Comparison of ENCODE assay signal across 1 cellular context in the genomic region with DNA sequence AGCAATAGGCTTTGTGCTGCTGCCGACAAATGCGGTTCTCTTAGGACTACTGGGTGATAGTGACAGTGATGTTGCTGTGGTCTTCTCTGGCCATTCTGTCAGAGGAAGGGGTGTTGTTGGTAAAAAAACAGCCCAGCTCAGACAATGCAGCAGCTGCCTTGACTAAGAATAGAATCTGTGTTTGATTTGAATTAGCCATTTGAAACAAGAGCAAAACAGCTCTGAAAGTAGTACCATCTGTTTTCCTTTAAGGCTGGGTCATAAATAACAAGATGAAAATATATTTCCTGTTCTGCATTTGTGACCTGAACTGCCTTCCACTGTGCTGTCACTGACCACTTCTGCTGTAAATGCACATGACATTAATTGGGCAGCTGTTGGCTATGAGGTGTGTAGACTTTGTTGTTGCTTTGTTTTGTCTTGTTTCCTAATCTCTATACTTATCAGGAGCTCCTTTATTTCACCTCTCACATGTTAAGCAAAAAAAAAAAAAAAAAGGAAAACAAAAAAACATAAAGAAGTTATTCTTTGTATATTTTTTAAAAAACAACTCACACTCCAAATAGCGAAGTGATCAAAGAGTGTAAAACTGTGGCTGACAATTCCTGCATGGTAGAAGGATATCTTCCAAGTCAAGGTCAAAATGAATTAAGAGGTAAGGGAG.
TF ChIP-seq lines count a peak whose summit lies in the region.

No MANE protein-coding gene starts in this region.

TF ChIP-seq in GM23338, 12 proteins besides CTCF, POLR2A, EP300 and RAD21 (continued from another document):
- TF ChIP-seq, protein P1, sequence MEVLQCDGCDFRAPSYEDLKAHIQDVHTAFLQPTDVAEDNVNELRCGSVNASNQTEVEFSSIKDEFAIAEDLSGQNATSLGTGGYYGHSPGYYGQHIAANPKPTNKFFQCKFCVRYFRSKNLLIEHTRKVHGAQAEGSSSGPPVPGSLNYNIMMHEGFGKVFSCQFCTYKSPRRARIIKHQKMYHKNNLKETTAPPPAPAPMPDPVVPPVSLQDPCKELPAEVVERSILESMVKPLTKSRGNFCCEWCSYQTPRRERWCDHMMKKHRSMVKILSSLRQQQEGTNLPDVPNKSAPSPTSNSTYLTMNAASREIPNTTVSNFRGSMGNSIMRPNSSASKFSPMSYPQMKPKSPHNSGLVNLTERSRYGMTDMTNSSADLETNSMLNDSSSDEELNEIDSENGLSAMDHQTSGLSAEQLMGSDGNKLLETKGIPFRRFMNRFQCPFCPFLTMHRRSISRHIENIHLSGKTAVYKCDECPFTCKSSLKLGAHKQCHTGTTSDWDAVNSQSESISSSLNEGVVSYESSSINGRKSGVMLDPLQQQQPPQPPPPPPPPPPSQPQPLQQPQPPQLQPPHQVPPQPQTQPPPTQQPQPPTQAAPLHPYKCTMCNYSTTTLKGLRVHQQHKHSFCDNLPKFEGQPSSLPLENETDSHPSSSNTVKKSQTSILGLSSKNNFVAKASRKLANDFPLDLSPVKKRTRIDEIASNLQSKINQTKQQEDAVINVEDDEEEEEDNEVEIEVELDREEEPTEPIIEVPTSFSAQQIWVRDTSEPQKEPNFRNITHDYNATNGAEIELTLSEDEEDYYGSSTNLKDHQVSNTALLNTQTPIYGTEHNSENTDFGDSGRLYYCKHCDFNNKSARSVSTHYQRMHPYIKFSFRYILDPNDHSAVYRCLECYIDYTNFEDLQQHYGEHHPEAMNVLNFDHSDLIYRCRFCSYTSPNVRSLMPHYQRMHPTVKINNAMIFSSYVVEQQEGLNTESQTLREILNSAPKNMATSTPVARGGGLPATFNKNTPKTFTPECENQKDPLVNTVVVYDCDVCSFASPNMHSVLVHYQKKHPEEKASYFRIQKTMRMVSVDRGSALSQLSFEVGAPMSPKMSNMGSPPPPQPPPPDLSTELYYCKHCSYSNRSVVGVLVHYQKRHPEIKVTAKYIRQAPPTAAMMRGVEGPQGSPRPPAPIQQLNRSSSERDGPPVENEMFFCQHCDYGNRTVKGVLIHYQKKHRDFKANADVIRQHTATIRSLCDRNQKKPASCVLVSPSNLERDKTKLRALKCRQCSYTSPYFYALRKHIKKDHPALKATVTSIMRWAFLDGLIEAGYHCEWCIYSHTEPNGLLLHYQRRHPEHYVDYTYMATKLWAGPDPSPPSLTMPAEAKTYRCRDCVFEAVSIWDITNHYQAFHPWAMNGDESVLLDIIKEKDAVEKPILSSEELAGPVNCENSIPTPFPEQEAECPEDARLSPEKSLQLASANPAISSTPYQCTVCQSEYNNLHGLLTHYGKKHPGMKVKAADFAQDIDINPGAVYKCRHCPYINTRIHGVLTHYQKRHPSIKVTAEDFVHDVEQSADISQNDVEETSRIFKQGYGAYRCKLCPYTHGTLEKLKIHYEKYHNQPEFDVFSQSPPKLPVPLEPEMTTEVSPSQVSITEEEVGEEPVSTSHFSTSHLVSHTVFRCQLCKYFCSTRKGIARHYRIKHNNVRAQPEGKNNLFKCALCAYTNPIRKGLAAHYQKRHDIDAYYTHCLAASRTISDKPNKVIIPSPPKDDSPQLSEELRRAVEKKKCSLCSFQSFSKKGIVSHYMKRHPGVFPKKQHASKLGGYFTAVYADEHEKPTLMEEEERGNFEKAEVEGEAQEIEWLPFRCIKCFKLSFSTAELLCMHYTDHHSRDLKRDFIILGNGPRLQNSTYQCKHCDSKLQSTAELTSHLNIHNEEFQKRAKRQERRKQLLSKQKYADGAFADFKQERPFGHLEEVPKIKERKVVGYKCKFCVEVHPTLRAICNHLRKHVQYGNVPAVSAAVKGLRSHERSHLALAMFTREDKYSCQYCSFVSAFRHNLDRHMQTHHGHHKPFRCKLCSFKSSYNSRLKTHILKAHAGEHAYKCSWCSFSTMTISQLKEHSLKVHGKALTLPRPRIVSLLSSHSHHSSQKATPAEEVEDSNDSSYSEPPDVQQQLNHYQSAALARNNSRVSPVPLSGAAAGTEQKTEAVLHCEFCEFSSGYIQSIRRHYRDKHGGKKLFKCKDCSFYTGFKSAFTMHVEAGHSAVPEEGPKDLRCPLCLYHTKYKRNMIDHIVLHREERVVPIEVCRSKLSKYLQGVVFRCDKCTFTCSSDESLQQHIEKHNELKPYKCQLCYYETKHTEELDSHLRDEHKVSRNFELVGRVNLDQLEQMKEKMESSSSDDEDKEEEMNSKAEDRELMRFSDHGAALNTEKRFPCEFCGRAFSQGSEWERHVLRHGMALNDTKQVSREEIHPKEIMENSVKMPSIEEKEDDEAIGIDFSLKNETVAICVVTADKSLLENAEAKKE (CRISPR knock-in tag; IDR thresholded peaks at IDR 0.05), result no peak
- TF ChIP-seq STAT1 (IDR thresholded peaks at IDR 0.05; ENCODE audit: unreplicated experiment) (no peak), ZNF331 (CRISPR knock-in tag; IDR thresholded peaks at IDR 0.05; ENCODE audit: low read depth) (no peak), CREB1 (CRISPR knock-in tag; IDR thresholded peaks at IDR 0.05; ENCODE audit: low read depth) (no peak)
